1 cellular context compared by ENCODE assay signal in the genomic region with DNA sequence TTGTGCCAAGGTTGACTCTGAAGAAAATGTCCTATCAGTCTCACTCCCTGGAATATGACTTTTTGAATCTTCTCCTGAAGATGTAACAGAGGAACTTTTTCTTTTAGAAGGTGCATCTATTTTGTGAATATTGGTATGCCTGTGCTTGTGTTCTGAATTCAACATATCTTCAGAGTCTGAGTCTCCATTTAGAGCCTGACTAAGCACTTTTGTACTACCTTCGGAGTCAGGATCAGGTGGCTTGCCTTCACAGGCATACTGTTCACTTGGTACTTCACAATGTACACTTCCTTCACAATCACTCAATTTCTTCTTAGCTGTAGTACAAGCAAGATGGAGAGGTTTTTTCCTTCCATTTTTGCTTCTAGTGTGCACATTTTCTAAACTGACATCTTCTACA.
TF ChIP-seq lines count a peak whose summit lies in the region.

No MANE protein-coding gene starts in this region.

TF ChIP-seq in K562, 482 proteins besides CTCF, POLR2A, EP300 and RAD21 (continued from another document):
- TF ChIP-seq MTA1 (IDR thresholded peaks at IDR 0.05; ENCODE audit: borderline replicate concordance) (no peak), MAFF (IDR thresholded peaks at IDR 0.05; ENCODE audit: low read length) (peak; percentile 31; the same call in 1 of the 2 replicates), ZNF316 (IDR thresholded peaks at IDR 0.05) (peak; percentile 82), MAFG (tag; conservative IDR thresholded peaks at IDR 0.05) (peak; percentile 71), NFE2L1 (tag; IDR thresholded peaks at IDR 0.05; ENCODE audit: borderline replicate concordance, low read depth) (no peak)
- TF ChIP-seq, protein P1, sequence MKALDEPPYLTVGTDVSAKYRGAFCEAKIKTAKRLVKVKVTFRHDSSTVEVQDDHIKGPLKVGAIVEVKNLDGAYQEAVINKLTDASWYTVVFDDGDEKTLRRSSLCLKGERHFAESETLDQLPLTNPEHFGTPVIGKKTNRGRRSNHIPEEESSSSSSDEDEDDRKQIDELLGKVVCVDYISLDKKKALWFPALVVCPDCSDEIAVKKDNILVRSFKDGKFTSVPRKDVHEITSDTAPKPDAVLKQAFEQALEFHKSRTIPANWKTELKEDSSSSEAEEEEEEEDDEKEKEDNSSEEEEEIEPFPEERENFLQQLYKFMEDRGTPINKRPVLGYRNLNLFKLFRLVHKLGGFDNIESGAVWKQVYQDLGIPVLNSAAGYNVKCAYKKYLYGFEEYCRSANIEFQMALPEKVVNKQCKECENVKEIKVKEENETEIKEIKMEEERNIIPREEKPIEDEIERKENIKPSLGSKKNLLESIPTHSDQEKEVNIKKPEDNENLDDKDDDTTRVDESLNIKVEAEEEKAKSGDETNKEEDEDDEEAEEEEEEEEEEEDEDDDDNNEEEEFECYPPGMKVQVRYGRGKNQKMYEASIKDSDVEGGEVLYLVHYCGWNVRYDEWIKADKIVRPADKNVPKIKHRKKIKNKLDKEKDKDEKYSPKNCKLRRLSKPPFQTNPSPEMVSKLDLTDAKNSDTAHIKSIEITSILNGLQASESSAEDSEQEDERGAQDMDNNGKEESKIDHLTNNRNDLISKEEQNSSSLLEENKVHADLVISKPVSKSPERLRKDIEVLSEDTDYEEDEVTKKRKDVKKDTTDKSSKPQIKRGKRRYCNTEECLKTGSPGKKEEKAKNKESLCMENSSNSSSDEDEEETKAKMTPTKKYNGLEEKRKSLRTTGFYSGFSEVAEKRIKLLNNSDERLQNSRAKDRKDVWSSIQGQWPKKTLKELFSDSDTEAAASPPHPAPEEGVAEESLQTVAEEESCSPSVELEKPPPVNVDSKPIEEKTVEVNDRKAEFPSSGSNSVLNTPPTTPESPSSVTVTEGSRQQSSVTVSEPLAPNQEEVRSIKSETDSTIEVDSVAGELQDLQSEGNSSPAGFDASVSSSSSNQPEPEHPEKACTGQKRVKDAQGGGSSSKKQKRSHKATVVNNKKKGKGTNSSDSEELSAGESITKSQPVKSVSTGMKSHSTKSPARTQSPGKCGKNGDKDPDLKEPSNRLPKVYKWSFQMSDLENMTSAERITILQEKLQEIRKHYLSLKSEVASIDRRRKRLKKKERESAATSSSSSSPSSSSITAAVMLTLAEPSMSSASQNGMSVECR (CRISPR knock-in tag; IDR thresholded peaks at IDR 0.05): no peak
